34 cellular contexts compared by ENCODE assay signal in the genomic region with DNA sequence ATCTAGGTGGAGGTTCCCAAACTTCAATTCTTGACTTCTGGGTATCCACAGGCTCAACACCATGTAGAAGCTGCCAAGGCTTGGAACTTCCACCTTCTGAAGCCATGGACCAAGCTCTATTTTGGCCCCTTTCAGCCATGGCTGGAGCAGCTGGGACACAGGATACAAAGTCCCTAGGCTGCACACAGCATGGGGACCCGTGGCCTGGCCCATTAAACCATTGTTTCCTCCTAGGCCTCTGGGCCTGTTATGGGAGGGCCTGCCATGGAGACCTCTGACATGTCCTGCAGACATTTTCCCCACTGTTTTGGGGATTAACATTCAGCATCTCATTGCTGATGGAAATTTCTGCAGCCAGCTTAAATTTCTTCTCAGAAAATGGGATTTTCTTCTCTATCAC.
DNase-seq lines count a peak whose midpoint lies in the region; ATAC-seq, FAIRE-seq and TF ChIP-seq lines count a peak whose summit lies in the region.
"Had no signal": no experiment of that assay in that cellular context is flagged by ENCODE, and none has a peak within 500 bp of the region (broad histone marks: within the 10 kb centered on the region; RNA-seq: fewer than 3 reads in every experiment).

No MANE protein-coding gene starts in this region.

- no peak overlapping the region for H3K9ac ChIP-seq in K562 (ENCODE audit: insufficient read depth in 1 of 2, low read depth in 2 of 2, low read length in 2 of 2)
- H3K9ac ChIP-seq: BLaER1; BLaER1 treated with 17β-estradiol and CSF1 and Interleukin-3, amounts not matched to agents 10 nM and 100 nM had no signal

- H2AFZ ChIP-seq in K562 (ENCODE audit: low read depth, low read length), result no peak overlapping the region

- H3K27ac ChIP-seq in A549 (no peak overlapping the region), HEK293 (ENCODE audit: extremely low read depth, low read depth, low read length) (no peak overlapping the region), K562 (ENCODE audit: extremely low read depth, low read depth, low read length) (no peak overlapping the region)
- H3K27ac ChIP-seq: 22Rv1; BLaER1; BLaER1 treated with 17β-estradiol and CSF1 and Interleukin-3, amounts not matched to agents 10 nM and 100 nM; C4-2B had no signal

- H3K79me2 ChIP-seq in K562 (ENCODE audit: control insufficient read depth, insufficient read depth, low read length), result no peaks in the 10 kb centered on the region

- H3K4me2 ChIP-seq in A549, result no peak overlapping the region
- H3K4me2 ChIP-seq in K562 (ENCODE audit: insufficient read depth, low read length), result no peak overlapping the region
- H3K4me2 ChIP-seq: BLaER1; BLaER1 treated with 17β-estradiol and CSF1 and Interleukin-3, amounts not matched to agents 10 nM and 100 nM had no signal

- in situ Hi-C loops in K562 (cut with MboI), result no loop called here

- H3K4me3 ChIP-seq in A549 (no peak overlapping the region), HEK293 (ENCODE audit: low read depth, low read length) (no peak overlapping the region), K562 (no peak overlapping the region)
- H3K4me3 ChIP-seq: BLaER1; BLaER1 treated with 17β-estradiol and CSF1 and Interleukin-3, amounts not matched to agents 10 nM and 100 nM had no signal

- no peaks in the 10 kb centered on the region for H3K27me3 ChIP-seq in K562 (ENCODE audit: control insufficient read depth in 2 of 2, insufficient read depth in 2 of 2, low read length in 2 of 2)
- H3K27me3 ChIP-seq: BE2C; BLaER1; BLaER1 treated with 17β-estradiol and CSF1 and Interleukin-3, amounts not matched to agents 10 nM and 100 nM had no signal

- no peaks in the 10 kb centered on the region for H3K27me3 Mint-ChIP-seq in activated T-cell treated with anti-CD3 and anti-CD28 coated beads, Interleukin-2, amount 50 U/mL, for 4 hours (ENCODE audit: low read depth)
- no peaks in the 10 kb centered on the region for H3K27me3 Mint-ChIP-seq in HFFc6 (ENCODE audit: insufficient read depth)
- H3K27me3 Mint-ChIP-seq: B cell; CD4-positive, alpha-beta memory T cell; CD4-positive, alpha-beta T cell; CD4-positive, CD25-positive, alpha-beta regulatory T cell; CD8-positive, alpha-beta memory T cell had no signal

- TF ChIP-seq EP300 in A549 (IDR thresholded peaks at IDR 0.05) (no peak), K562 (IDR thresholded peaks at IDR 0.05; ENCODE audit: low read length) (no peak)

- intact Hi-C loops in K562 (cut with micrococcal nuclease), result no loop called here

- DNase-seq in A549 (ENCODE audit: low read depth in 1 of 2, low spot score in 1 of 2), result no peak
- no peak for DNase-seq in K562 (ENCODE audit: extremely low read depth in 1 of 4, low spot score in 3 of 4)
- DNase-seq in activated T-cell treated with anti-CD3 and anti-CD28 coated beads, Interleukin-2, amount 50 U/mL, for 4 hours, result no peak
- no peak for DNase-seq in HFFc6
- DNase-seq: 8988T; ACHN; AML-193; BE2C; C1 segment of cervical spinal cord; Caco-2; Calu3; CD4-positive, alpha-beta memory T cell; CD4-positive, alpha-beta T cell; CD4-positive, CD25-positive, alpha-beta regulatory T cell; CD8-positive, alpha-beta memory T cell; CD8-positive, alpha-beta T cell; COR-L47; DMS 273 treated with DMSO at 0.1 percent for 48 hours; DMS153; DMS53; DMS79; DMS79 treated with DMSO at 0.1 percent for 48 hours; DND-41; EL had no signal

- peaks cover 37% of the 10 kb centered on the region for H3K9me3 Mint-ChIP-seq in activated T-cell treated with anti-CD3 and anti-CD28 coated beads, Interleukin-2, amount 50 U/mL, for 4 hours
- peaks cover 71% of the 10 kb centered on the region for H3K9me3 Mint-ChIP-seq in HFFc6

- WGBS in A549 (ENCODE audit: missing lambda C conversion rate), result 0% methylated on average over 1 of the region's 1 CpG
- 0% methylated on average over 1 of the region's 1 CpG for WGBS in K562 (ENCODE audit: insufficient coverage, low coverage, missing lambda C conversion rate)

- FAIRE-seq in A549 (lab: Jason Lieb, UNC), result no peak
- FAIRE-seq in K562 (lab: Jason Lieb, UNC), result no peak
- FAIRE-seq: A204.1, D721Med had no signal

- no peaks in the 10 kb centered on the region for H3K9me1 ChIP-seq in K562 (ENCODE audit: control insufficient read depth, insufficient read depth, low read length)

- TF ChIP-seq POLR2A in A549 (IDR thresholded peaks at IDR 0.05; ENCODE audit: low read length), result no peak
- no peak for TF ChIP-seq POLR2A in K562 (conservative IDR thresholded peaks at IDR 0.05)

- H3K9me3 ChIP-seq in A549, result 0 out of 3 replicates have a peak, but pooled peaks cover 2% of the 10 kb centered on the region
- H3K9me3 ChIP-seq in HEK293 (ENCODE audit: control insufficient read depth, insufficient read depth, low read depth, low read length), result no peaks in the 10 kb centered on the region
- no peaks in the 10 kb centered on the region for H3K9me3 ChIP-seq in K562 (replicated peaks; ENCODE audit: control insufficient read depth, insufficient read depth, low read depth, low read length)
- H3K9me3 ChIP-seq: BE2C had no signal

- TF ChIP-seq CTCF in A549 (IDR thresholded peaks at IDR 0.05), result no peak
- no peak for TF ChIP-seq CTCF in HEK293 (tag by site-specific recombination; IDR thresholded peaks at IDR 0.05)
- TF ChIP-seq CTCF in K562 (IDR thresholded peaks at IDR 0.05 in 2 of 3, conservative IDR thresholded peaks at IDR 0.05 in 1 of 3; ENCODE audit: insufficient read depth in 2 of 3, low read depth in 1 of 3, low read length in 3 of 3), result no peak
- TF ChIP-seq CTCF in HFFc6 (IDR thresholded peaks at IDR 0.05), result no peak

- H3K36me3 Mint-ChIP-seq in activated T-cell treated with anti-CD3 and anti-CD28 coated beads, Interleukin-2, amount 50 U/mL, for 4 hours (ENCODE audit: insufficient read depth), result no peaks in the 10 kb centered on the region
- peaks cover 12% of the 10 kb centered on the region; the same call in 1 of the 2 replicates for H3K36me3 Mint-ChIP-seq in HFFc6 (ENCODE audit: low read depth)
- H3K36me3 Mint-ChIP-seq: CD14-positive monocyte; CD4-positive, alpha-beta memory T cell; CD4-positive, CD25-positive, alpha-beta regulatory T cell; CD8-positive, alpha-beta memory T cell; CD8-positive, alpha-beta T cell had no signal

- ATAC-seq in A549 (no peak), K562 (no peak), GM18867 (IDR thresholded peaks at IDR 0.05; ENCODE audit: unreplicated experiment) (no peak)
- ATAC-seq in activated T-cell treated with anti-CD3 and anti-CD28 coated beads, Interleukin-2, amount 50 U/mL, for 4 hours, result no peak
- ATAC-seq: CD8-positive, alpha-beta T cell had no signal

- no peaks in the 10 kb centered on the region for H3K36me3 ChIP-seq in HEK293 (ENCODE audit: control insufficient read depth in 2 of 2, insufficient read depth in 1 of 2, low read length in 2 of 2)
- no peaks in the 10 kb centered on the region for H3K36me3 ChIP-seq in K562 (ENCODE audit: control insufficient read depth, insufficient read depth, low read length)
- H3K36me3 ChIP-seq: BE2C; BLaER1; BLaER1 treated with 17β-estradiol and CSF1 and Interleukin-3, amounts not matched to agents 10 nM and 100 nM had no signal

- CTCF ChIA-PET in A549 (lab: Yijun Ruan, JAX) (no interaction called here), HEK293 (lab: Yijun Ruan, JAX) (no interaction called here), K562 (lab: Yijun Ruan, JAX; ENCODE audit: low intra/inter-chr PET ratio) (no interaction called here)

- H4K20me1 ChIP-seq in K562 (replicated peaks; ENCODE audit: control insufficient read depth, insufficient read depth, low read length), result no peaks in the 10 kb centered on the region
- H4K20me1 ChIP-seq: BLaER1; BLaER1 treated with 17β-estradiol and CSF1 and Interleukin-3, amounts not matched to agents 10 nM and 100 nM had no signal

- H3K27ac Mint-ChIP-seq in HFFc6, result no peak overlapping the region
- H3K27ac Mint-ChIP-seq: B cell; CD14-positive monocyte; CD4-positive, alpha-beta memory T cell; CD4-positive, alpha-beta T cell; CD4-positive, CD25-positive, alpha-beta regulatory T cell; CD8-positive, alpha-beta memory T cell; CD8-positive, alpha-beta T cell had no signal

- BruUV-seq in K562 (replicated peaks; lab: Mats Ljungman, UMichigan), result no TSS peak

- no peak overlapping the region for H3K4me3 Mint-ChIP-seq in activated T-cell treated with anti-CD3 and anti-CD28 coated beads, Interleukin-2, amount 50 U/mL, for 4 hours
- H3K4me3 Mint-ChIP-seq in HFFc6, result no peak overlapping the region
- H3K4me3 Mint-ChIP-seq: B cell; CD14-positive monocyte; CD4-positive, alpha-beta memory T cell; CD4-positive, alpha-beta T cell; CD4-positive, CD25-positive, alpha-beta regulatory T cell; CD8-positive, alpha-beta memory T cell; CD8-positive, alpha-beta T cell had no signal

- H3K4me1 Mint-ChIP-seq in activated T-cell treated with anti-CD3 and anti-CD28 coated beads, Interleukin-2, amount 50 U/mL, for 4 hours (ENCODE audit: low read depth), result no peaks in the 10 kb centered on the region
- no peaks in the 10 kb centered on the region for H3K4me1 Mint-ChIP-seq in HFFc6 (ENCODE audit: low read depth)
- H3K4me1 Mint-ChIP-seq: B cell; CD14-positive monocyte; CD4-positive, alpha-beta memory T cell; CD4-positive, CD25-positive, alpha-beta regulatory T cell; CD8-positive, alpha-beta memory T cell had no signal

- POLR2A ChIA-PET in A549 (lab: Yijun Ruan, JAX) (no interaction called here), HEK293 (lab: Yijun Ruan, JAX) (no interaction called here), K562 (lab: Yijun Ruan, JAX) (interaction anchor here (0.6 kb wide), 1 partner anchor 257 kb away, joined by 3 read pairs; no protein-coding TSS in a partner anchor)

- H3K4me1 ChIP-seq in A549 (no peaks in the 10 kb centered on the region), HEK293 (ENCODE audit: control insufficient read depth, insufficient read depth, low read length) (no peaks in the 10 kb centered on the region), K562 (replicated peaks in 1 of 2; ENCODE audit: control insufficient read depth in 2 of 2, insufficient read depth in 2 of 2, low read length in 2 of 2) (no peaks in the 10 kb centered on the region)
- H3K4me1 ChIP-seq: BE2C; BLaER1; BLaER1 treated with 17β-estradiol and CSF1 and Interleukin-3, amounts not matched to agents 10 nM and 100 nM; Caco-2 had no signal

- TF ChIP-seq RAD21 in A549 (conservative IDR thresholded peaks at IDR 0.05 in 1 of 2, IDR thresholded peaks at IDR 0.05 in 1 of 2) (no peak), K562 (CRISPR knock-in tag; conservative IDR thresholded peaks at IDR 0.05 in 1 of 2, IDR thresholded peaks at IDR 0.05 in 1 of 2) (no peak)

TF ChIP-seq in A549, 52 proteins besides CTCF, POLR2A, EP300 and RAD21 (continues in another document):
- TF ChIP-seq FOSB (CRISPR knock-in tag; IDR thresholded peaks at IDR 0.05), result no peak
- TF ChIP-seq ZC3H11A (IDR thresholded peaks at IDR 0.05), result no peak
- no peak for TF ChIP-seq GATA3 (IDR thresholded peaks at IDR 0.05; ENCODE audit: borderline replicate concordance)

TF ChIP-seq in HEK293, 187 proteins besides CTCF, POLR2A, EP300 and RAD21:
- TF ChIP-seq ZNF792 (tag by site-specific recombination; IDR thresholded peaks at IDR 0.05) (no peak), ZNF585B (tag by site-specific recombination; IDR thresholded peaks at IDR 0.05) (peak; percentile 79)

TF ChIP-seq in K562, 482 proteins besides CTCF, POLR2A, EP300 and RAD21 (continues in another document):
- TF ChIP-seq ZFP36 (IDR thresholded peaks at IDR 0.05; ENCODE audit: low read depth, low read length, partially characterized antibody), result peak; percentile 57
